ENCODE assay signal across 15 cellular contexts in the genomic region with DNA sequence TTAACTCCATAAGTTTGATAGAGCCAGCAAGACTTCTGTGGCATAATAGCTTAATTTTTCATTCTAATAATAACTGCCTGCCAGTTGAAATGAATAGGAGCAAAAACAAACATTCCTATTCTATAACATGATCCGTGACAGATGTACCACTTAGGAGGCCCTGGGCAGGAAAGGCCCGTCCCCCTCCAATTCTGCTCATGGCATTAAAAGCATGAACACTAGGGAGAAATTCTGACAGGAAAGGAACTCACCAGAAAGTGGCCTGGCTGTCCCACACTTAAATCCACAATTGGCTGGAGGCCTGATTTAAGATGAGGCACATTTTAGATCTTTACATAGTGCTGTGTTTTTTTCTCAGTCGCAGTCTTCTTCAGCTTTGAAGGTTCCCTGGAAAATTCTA.
DNase-seq lines count a peak whose midpoint lies in the region; ATAC-seq and TF ChIP-seq lines count a peak whose summit lies in the region.
"Had no signal": no experiment of that assay in that cellular context is flagged by ENCODE, and none has a peak within 500 bp of the region (broad histone marks: within the 10 kb centered on the region; RNA-seq: fewer than 3 reads in every experiment).

No MANE protein-coding gene starts in this region.

- peaks cover 3% of the 10 kb centered on the region for H3K27me3 Mint-ChIP-seq in chondrocyte (ENCODE audit: low read depth)

- DNase-seq in DMS153 (lab: John Stamatoyannopoulos, UW) (peak; percentile 12), NCI-H1105 treated with DMSO at 0.1 percent for 48 hours (lab: John Stamatoyannopoulos, UW) (peak; percentile 61), NCI-H2171 (lab: John Stamatoyannopoulos, UW) (peak; percentile 3), chondrocyte (ENCODE audit: low spot score) (no peak), A172 (ENCODE audit: low spot score) (no peak), activated gamma-delta T cell (lab: John Stamatoyannopoulos, UW) (no peak)
- DNase-seq in effector CD8-positive, alpha-beta T cell (lab: John Stamatoyannopoulos, UW), result no peak
- DNase-seq: CD8-positive, alpha-beta memory T cell; DMS79 treated with DMSO at 0.1 percent for 48 hours; GOT3; NCI-H226; NCI-H82; SHP77 treated with DMSO at 0.1 percent for 48 hours had no signal

- no peak for TF ChIP-seq CTCF in chondrocyte (IDR thresholded peaks at IDR 0.05)

- H3K36me3 Mint-ChIP-seq in chondrocyte (ENCODE audit: low read depth), result no peaks in the 10 kb centered on the region
- H3K36me3 Mint-ChIP-seq: CD8-positive, alpha-beta memory T cell had no signal

- no peak overlapping the region for H3K4me3 Mint-ChIP-seq in chondrocyte (ENCODE audit: unreplicated experiment)
- H3K4me3 Mint-ChIP-seq: CD8-positive, alpha-beta memory T cell had no signal

- no peaks in the 10 kb centered on the region for H3K9me3 Mint-ChIP-seq in chondrocyte (ENCODE audit: low read depth)

- peak overlapping the region; percentile 14 for H3K27ac Mint-ChIP-seq in chondrocyte (ENCODE audit: unreplicated experiment)

- no peak for ATAC-seq in HG02938 (IDR thresholded peaks at IDR 0.05; ENCODE audit: unreplicated experiment)
- ATAC-seq: K562 had no signal

- peaks cover 23% of the 10 kb centered on the region for H3K4me1 Mint-ChIP-seq in chondrocyte (ENCODE audit: low read depth)
- H3K4me1 Mint-ChIP-seq: CD8-positive, alpha-beta memory T cell had no signal

Comparison
In these comparisons a context has a peak if more than half of its experiments do, and no peak if none do; other contexts are left out.
1. DNase-seq: peak in DMS153 (single experiment), NCI-H1105 treated with DMSO at 0.1 percent for 48 hours (single experiment) and NCI-H2171 (single experiment); none in chondrocyte (single experiment), effector CD8-positive, alpha-beta T cell (single experiment), A172 (single experiment) and activated gamma-delta T cell (single experiment).